ENCODE assay signal across 1 cellular context in the genomic region with DNA sequence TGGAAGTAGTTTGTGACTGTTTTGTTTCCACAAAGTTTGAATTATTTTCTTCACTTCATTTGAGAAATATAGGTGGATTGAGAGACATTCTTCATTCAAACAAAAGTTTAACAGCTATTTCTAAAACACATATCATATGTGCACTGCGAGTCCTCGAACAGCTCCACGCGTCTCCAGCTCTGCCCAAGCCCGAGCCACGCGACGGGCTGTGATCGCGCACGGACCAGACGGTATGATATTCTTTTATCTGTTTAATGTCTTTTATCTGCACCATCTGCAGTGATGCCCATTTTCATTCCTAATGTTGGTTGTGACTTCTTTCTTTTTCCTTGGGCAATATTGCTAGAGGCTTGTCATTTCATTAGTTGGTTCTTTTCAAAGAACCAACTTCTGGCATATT. TPM values are rescaled to one million over a fixed set of nuclear protein-coding genes. Genes with fewer than 3 reads are reported as not detected.
"Had no signal": no experiment of that assay in that cellular context is flagged by ENCODE, and none has a peak within 500 bp of the region (broad histone marks: within the 10 kb centered on the region; RNA-seq: fewer than 3 reads in every experiment).

No MANE protein-coding gene starts in this region.

RNA-seq across cellular contexts. Expression of gene RBP1, which starts 44.1 kb away (rescaled TPM):
- total RNA-seq: G401 had no signal
